Comparison of ENCODE assay signal across 10 cellular contexts in the genomic region with DNA sequence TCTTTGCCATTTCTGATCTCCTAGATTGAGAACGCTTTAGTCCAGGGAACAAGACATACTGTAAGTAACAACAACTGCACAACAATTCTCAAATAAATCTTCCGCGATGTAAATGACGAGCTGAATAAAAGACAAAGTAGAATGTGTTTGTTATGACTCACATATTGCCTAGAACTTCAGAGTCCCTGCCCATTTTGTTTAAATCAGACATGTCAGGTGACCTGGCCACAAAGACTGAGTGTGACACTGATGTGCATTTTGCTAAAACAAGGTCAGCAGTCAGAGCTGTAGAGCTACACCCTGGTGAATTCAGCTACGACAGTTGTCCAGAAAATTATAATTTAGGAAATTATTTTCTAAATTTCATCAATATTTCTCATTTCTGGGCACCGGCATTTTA.
DNase-seq lines count a peak whose midpoint lies in the region; ATAC-seq, FAIRE-seq and TF ChIP-seq lines count a peak whose summit lies in the region.
"Had no signal": no experiment of that assay in that cellular context is flagged by ENCODE, and none has a peak within 500 bp of the region (broad histone marks: within the 10 kb centered on the region; RNA-seq: fewer than 3 reads in every experiment).

No MANE protein-coding gene starts in this region.

- WGBS in A549 (ENCODE audit: missing lambda C conversion rate): 66% methylated on average over 6 of the region's 6 CpGs
- WGBS in lower leg skin, 2 donors: 57 to 60% methylated on average over 6 of the region's 6 CpGs
- WGBS in prostate gland: 69% methylated on average over 6 of the region's 6 CpGs

- no peaks in the 10 kb centered on the region for H3K27me3 ChIP-seq in prostate gland (replicated peaks; ENCODE audit: insufficient read depth)
- H3K27me3 ChIP-seq: gastroesophageal sphincter had no signal

- no peaks in the 10 kb centered on the region for H3K9me3 ChIP-seq in A549
- no peaks in the 10 kb centered on the region for H3K9me3 ChIP-seq in kidney (ENCODE audit: control insufficient read depth in 1 of 2, low read length in 2 of 2)
- H3K9me3 ChIP-seq in prostate gland: no peaks in the 10 kb centered on the region
- H3K9me3 ChIP-seq: gastroesophageal sphincter had no signal

- DNase-seq in A549 (ENCODE audit: low read depth in 1 of 2, low spot score in 1 of 2) (no peak), H54 (ENCODE audit: insufficient read length, low spot score) (peak; percentile 25), kidney (no peak), lower leg skin (ENCODE audit: low spot score in 2 of 2) (no peak), prostate gland (ENCODE audit: low spot score) (no peak), Ammon's horn (ENCODE audit: low spot score) (no peak), mesenteric fat pad (ENCODE audit: low spot score) (no peak)
- DNase-seq in activated CD4-positive, alpha-beta memory T cell treated with anti-CD3 and anti-CD28 coated beads for 36 hours: peak; percentile 74
- DNase-seq: GOT3 had no signal

- intact Hi-C loops in activated CD4-positive, alpha-beta memory T cell treated with anti-CD3 and anti-CD28 coated beads for 36 hours (cut with micrococcal nuclease): loop anchor here (1.0 to 10.0 kb wide), 6 partner anchors 9 to 396 kb away; a partner anchor contains a TSS
- intact Hi-C loops in kidney (cut with DNase I) (no loop called here), lower leg skin (cut with DNase I; ENCODE audit: low total_unique reads) (no loop called here), prostate gland (cut with DNase I) (no loop called here)

- H3K36me3 ChIP-seq in kidney (ENCODE audit: control insufficient read depth in 1 of 2, insufficient read depth in 2 of 2, low read length in 2 of 2) (no peaks in the 10 kb centered on the region), prostate gland (no peaks in the 10 kb centered on the region)
- H3K36me3 ChIP-seq: gastroesophageal sphincter had no signal

- H3K27me3 Mint-ChIP-seq in activated CD4-positive, alpha-beta memory T cell treated with anti-CD3 and anti-CD28 coated beads for 36 hours: no peaks in the 10 kb centered on the region

- FAIRE-seq in A549 (lab: Jason Lieb, UNC) (no peak), H54 (lab: Jason Lieb, UNC) (peak; percentile 72), kidney (lab: Jason Lieb, UNC) (no peak)

- H3K4me3 Mint-ChIP-seq in activated CD4-positive, alpha-beta memory T cell treated with anti-CD3 and anti-CD28 coated beads for 36 hours: peak overlapping the region; percentile 74

- CTCF ChIA-PET in A549 (lab: Yijun Ruan, JAX): no interaction called here
- CTCF ChIA-PET in activated CD4-positive, alpha-beta memory T cell treated with anti-CD3 and anti-CD28 coated beads for 36 hours (lab: Charles Lee): interaction anchor here (0.8 to 1.4 kb wide), 4 partner anchors 10 to 239 kb away, joined by 3 to 5 read pairs (median 3); a partner anchor contains a TSS

- H3K4me3 ChIP-seq in A549: no peak overlapping the region
- H3K4me3 ChIP-seq in kidney (ENCODE audit: low read length in 2 of 2): peak overlapping the region; percentile 29 to 36
- no peak overlapping the region for H3K4me3 ChIP-seq in lower leg skin (ENCODE audit: low read depth, poor library complexity, severe bottlenecking)
- H3K4me3 ChIP-seq in prostate gland: no peak overlapping the region
- H3K4me3 ChIP-seq: gastroesophageal sphincter had no signal

- peaks cover 2% of the 10 kb centered on the region for H3K9me3 Mint-ChIP-seq in activated CD4-positive, alpha-beta memory T cell treated with anti-CD3 and anti-CD28 coated beads for 36 hours

- H3K27ac Mint-ChIP-seq in activated CD4-positive, alpha-beta memory T cell treated with anti-CD3 and anti-CD28 coated beads for 36 hours: peak overlapping the region; percentile 93

- TF ChIP-seq POLR2A in A549 (IDR thresholded peaks at IDR 0.05; ENCODE audit: low read length) (no peak), H54 (IDR thresholded peaks at IDR 0.05; ENCODE audit: low read depth, low read length) (no peak), lower leg skin (IDR thresholded peaks at IDR 0.05) (no peak), prostate gland (IDR thresholded peaks at IDR 0.05) (no peak)

- POLR2A ChIA-PET in A549 (lab: Yijun Ruan, JAX): interaction anchor here (0.6 to 0.7 kb wide), 2 partner anchors 24 to 157 kb away, joined by 3 to 4 read pairs; a partner anchor contains a TSS
- POLR2A ChIA-PET in activated CD4-positive, alpha-beta memory T cell treated with anti-CD3 and anti-CD28 coated beads for 36 hours (lab: Charles Lee): interaction anchor here (1.4 to 1.6 kb wide), 3 partner anchors 9 to 157 kb away, joined by 7 to 21 read pairs (median 8); a partner anchor contains a TSS

- no peak for TF ChIP-seq EP300 in A549 (IDR thresholded peaks at IDR 0.05)

- H3K4me2 ChIP-seq in A549: no peak overlapping the region

- TF ChIP-seq CTCF in A549 (IDR thresholded peaks at IDR 0.05) (no peak), kidney (IDR thresholded peaks at IDR 0.05; ENCODE audit: borderline replicate concordance, extremely low read depth, insufficient read depth) (no peak), lower leg skin (IDR thresholded peaks at IDR 0.05) (no peak), prostate gland (IDR thresholded peaks at IDR 0.05) (no peak)

- ATAC-seq in A549: no peak
- ATAC-seq: gastroesophageal sphincter had no signal

- peaks cover 3% of the 10 kb centered on the region for H3K36me3 Mint-ChIP-seq in activated CD4-positive, alpha-beta memory T cell treated with anti-CD3 and anti-CD28 coated beads for 36 hours

- H3K4me1 ChIP-seq in A549: peaks cover 29% of the 10 kb centered on the region
- peaks cover 18 to 34% of the 10 kb centered on the region in 2 donors for H3K4me1 ChIP-seq in kidney (ENCODE audit: control insufficient read depth in 1 of 2, insufficient read depth in 1 of 2, low read depth in 1 of 2, low read length in 2 of 2)
- peaks cover 6% of the 10 kb centered on the region for H3K4me1 ChIP-seq in prostate gland (replicated peaks)

- peaks cover 64% of the 10 kb centered on the region for H3K4me1 Mint-ChIP-seq in activated CD4-positive, alpha-beta memory T cell treated with anti-CD3 and anti-CD28 coated beads for 36 hours (ENCODE audit: low read depth)

- no peak for TF ChIP-seq RAD21 in A549 (conservative IDR thresholded peaks at IDR 0.05 in 1 of 2, IDR thresholded peaks at IDR 0.05 in 1 of 2)

- no peak overlapping the region for H3K9ac ChIP-seq in kidney (ENCODE audit: low read length in 2 of 2)

- H3K27ac ChIP-seq in A549 (no peak overlapping the region; a peak in 1 of 6 replicates), kidney (ENCODE audit: low read depth in 2 of 2, low read length in 2 of 2) (peak overlapping the region; percentile 45 to 63), prostate gland (no peak overlapping the region)

TF ChIP-seq in A549, 52 proteins besides CTCF, POLR2A, EP300 and RAD21:
- TF ChIP-seq FOSL2 (IDR thresholded peaks at IDR 0.05) (no peak), FOSL2 (CRISPR knock-in tag; IDR thresholded peaks at IDR 0.05) (peak; percentile 22; the same call in 1 of the 2 replicates), JUNB (IDR thresholded peaks at IDR 0.05) (no peak)
TF ChIP-seq in A549: peak in this region for 1.

Comparison
In these comparisons a context has a peak if more than half of its experiments do, and no peak if none do; other contexts are left out.
1. DNase-seq: peak in H54 (single experiment) and activated CD4-positive, alpha-beta memory T cell treated with anti-CD3 and anti-CD28 coated beads for 36 hours (single experiment); none in A549 (0 of 2), kidney (single experiment), lower leg skin (0 of 2), prostate gland (single experiment), Ammon's horn (single experiment) and mesenteric fat pad (single experiment).
2. H3K27ac ChIP-seq: peak in kidney (2 of 2); none in A549 (0 of 2) and prostate gland (0 of 2).
3. H3K4me3 ChIP-seq: peak in kidney (2 of 2); none in A549 (single experiment), lower leg skin (single experiment) and prostate gland (0 of 2).